Comparison of ENCODE assay signal across 8 cellular contexts in genomic region chr4:68373513-68373912, GRCh38. TPM values are rescaled to one million over a fixed set of nuclear protein-coding genes. Genes with fewer than 3 reads are reported as not detected.
DNase-seq lines count a peak whose midpoint lies in the region; ATAC-seq and TF ChIP-seq lines count a peak whose summit lies in the region.

No MANE protein-coding gene starts in this region.

- peak overlapping the region; percentile 51 for H3K27ac Mint-ChIP-seq in progenitor cell of endocrine pancreas

- intact Hi-C loops in left ventricle myocardium superior (cut with micrococcal nuclease) = no loop called here

- peaks cover 11% of the 10 kb centered on the region for H3K9me3 Mint-ChIP-seq in progenitor cell of endocrine pancreas (ENCODE audit: low read depth)

- peak overlapping the region; percentile 55 for H3K4me3 Mint-ChIP-seq in progenitor cell of endocrine pancreas (ENCODE audit: low read depth)

- H3K4me1 Mint-ChIP-seq in progenitor cell of endocrine pancreas (ENCODE audit: low read depth) = peaks cover 9% of the 10 kb centered on the region

- peak; percentile 95 for ATAC-seq in HG02884 (IDR thresholded peaks at IDR 0.05; ENCODE audit: unreplicated experiment)
- ATAC-seq in left ventricle myocardium superior = peak; percentile 100

- peaks cover 3% of the 10 kb centered on the region for H3K36me3 Mint-ChIP-seq in progenitor cell of endocrine pancreas (ENCODE audit: insufficient read depth)

- no peak for TF ChIP-seq CTCF in GM10266 (IDR thresholded peaks at IDR 0.05; ENCODE audit: control insufficient read depth, insufficient read depth, low read depth, missing control alignments)
- no peak for TF ChIP-seq CTCF in progenitor cell of endocrine pancreas (IDR thresholded peaks at IDR 0.05; ENCODE audit: unreplicated experiment)

- DNase-seq in GM10266 (ENCODE audit: extremely low spot score) = peak; percentile 42
- peak; percentile 34 for DNase-seq in T-helper 22 cell (ENCODE audit: low read depth)
- peak; percentile 89 for DNase-seq in astrocyte of the hippocampus (ENCODE audit: low read depth, low spot score)
- peak; percentile 86 for DNase-seq in left ventricle myocardium superior
- peak; percentile 26 for DNase-seq in progenitor cell of endocrine pancreas (ENCODE audit: low spot score, unreplicated experiment)
- no peak for DNase-seq in NAMALWA (ENCODE audit: low spot score)
- DNase-seq in NCI-H1930 (lab: John Stamatoyannopoulos, UW) = no peak

- H3K27me3 Mint-ChIP-seq in progenitor cell of endocrine pancreas = no peaks in the 10 kb centered on the region

RNA-seq across cellular contexts. Expression of gene YTHDC1, which starts 23.6 kb away (rescaled TPM):
- total RNA-seq in left ventricle myocardium superior (57.1 TPM), progenitor cell of endocrine pancreas (162 and 188 TPM in 2 replicates)

Comparison
In these comparisons a context has a peak if more than half of its experiments do, and no peak if none do; other contexts are left out.
1. DNase-seq: peak in GM10266 (single experiment), T-helper 22 cell (single experiment), astrocyte of the hippocampus (single experiment), left ventricle myocardium superior (single experiment) and progenitor cell of endocrine pancreas (single experiment); none in NAMALWA (single experiment) and NCI-H1930 (0 of 2).